In genomic region chr16:68972720-68973119, GRCh38 we compare ENCODE assay signal across 10 cellular contexts.
DNase-seq lines count a peak whose midpoint lies in the region; ATAC-seq and TF ChIP-seq lines count a peak whose summit lies in the region.
"Had no signal": no experiment of that assay in that cellular context is flagged by ENCODE, and none has a peak within 500 bp of the region (broad histone marks: within the 10 kb centered on the region; RNA-seq: fewer than 3 reads in every experiment).

No MANE protein-coding gene starts in this region.

- no peak overlapping the region for H3K27ac ChIP-seq in esophagus squamous epithelium

- no peak for TF ChIP-seq POLR2A in esophagus squamous epithelium (IDR thresholded peaks at IDR 0.05)

- 57 to 72% methylated on average over 4 of the region's 4 CpGs for WGBS in esophagus squamous epithelium, 2 donors

- peak in 1 of 2 experiments; percentile 51 for TF ChIP-seq CTCF in brain (conservative IDR thresholded peaks at IDR 0.05)
- no peak for TF ChIP-seq CTCF in mesothelial cell of epicardium (IDR thresholded peaks at IDR 0.05; ENCODE audit: unreplicated experiment)
- no peak for TF ChIP-seq CTCF in esophagus squamous epithelium (IDR thresholded peaks at IDR 0.05)

- in situ Hi-C loops in Caki2 (cut with HindIII; ENCODE audit: low pct_unique_long_range_greater_than_20kb, low sequenced_read_pairs): no loop called here

- H3K9me3 Mint-ChIP-seq in brain: no peaks in the 10 kb centered on the region
- H3K9me3 Mint-ChIP-seq in mesothelial cell of epicardium: no peaks in the 10 kb centered on the region

- no peaks in the 10 kb centered on the region for H3K27me3 Mint-ChIP-seq in brain
- no peaks in the 10 kb centered on the region for H3K27me3 Mint-ChIP-seq in mesothelial cell of epicardium (ENCODE audit: low read depth)
- H3K27me3 Mint-ChIP-seq: activated naive CD8-positive, alpha-beta T cell had no signal

- peak overlapping the region in 4 of 5 experiments; percentile 19 to 96 (median 80) for H3K27ac Mint-ChIP-seq in brain
- peak overlapping the region; percentile 2 for H3K27ac Mint-ChIP-seq in mesothelial cell of epicardium
- H3K27ac Mint-ChIP-seq: activated naive CD8-positive, alpha-beta T cell had no signal

- H3K4me1 ChIP-seq in esophagus squamous epithelium: no peaks in the 10 kb centered on the region

- H3K36me3 ChIP-seq in MG63 (no peaks in the 10 kb centered on the region), esophagus squamous epithelium (peaks cover 0 to 42% (median 0%) of the 10 kb centered on the region in 3 donors)

- H3K9me3 ChIP-seq in MG63 (no peaks in the 10 kb centered on the region), esophagus squamous epithelium (no peaks in the 10 kb centered on the region)

- H3K36me3 Mint-ChIP-seq in brain (peaks cover 42% of the 10 kb centered on the region), mesothelial cell of epicardium (peaks cover 11% of the 10 kb centered on the region)

- H3K4me1 Mint-ChIP-seq in brain (peaks cover 25% of the 10 kb centered on the region), mesothelial cell of epicardium (peaks cover 7% of the 10 kb centered on the region)

- H3K4me3 ChIP-seq in MG63 (no peak overlapping the region), esophagus squamous epithelium (no peak overlapping the region)
- H3K4me3 ChIP-seq: GM12878 had no signal

- DNase-seq in Caki2 (ENCODE audit: low read depth) (peak; percentile 21), MG63 (peak; percentile 25), mesothelial cell of epicardium (ENCODE audit: low spot score in 2 of 2, unreplicated experiment in 2 of 2) (no peak), esophagus squamous epithelium (lab: John Stamatoyannopoulos, UW) (no peak)
- DNase-seq in activated CD4-positive, alpha-beta T cell treated with anti-CD3 and anti-CD28 coated beads, Interleukin-2, amount 50 U/mL, for 1 hour: no peak

- ATAC-seq in GM21723 (IDR thresholded peaks at IDR 0.05; ENCODE audit: unreplicated experiment) (no peak), HG02973 (IDR thresholded peaks at IDR 0.05; ENCODE audit: unreplicated experiment) (no peak)
- ATAC-seq: GM12878 had no signal

- no peaks in the 10 kb centered on the region for H3K27me3 ChIP-seq in MG63
- H3K27me3 ChIP-seq in esophagus squamous epithelium: no peaks in the 10 kb centered on the region

- H3K4me3 Mint-ChIP-seq in brain: peak overlapping the region in 2 of 5 experiments; percentile 15 to 18
- no peak overlapping the region for H3K4me3 Mint-ChIP-seq in mesothelial cell of epicardium
- H3K4me3 Mint-ChIP-seq: activated naive CD8-positive, alpha-beta T cell had no signal

- intact Hi-C loops in esophagus squamous epithelium (cut with DNase I): no loop called here

Comparison
In these comparisons a context has a peak if more than half of its experiments do, and no peak if none do; other contexts are left out.
1. DNase-seq: peak in Caki2 (single experiment) and MG63 (single experiment); none in mesothelial cell of epicardium (0 of 2), esophagus squamous epithelium (single experiment) and activated CD4-positive, alpha-beta T cell treated with anti-CD3 and anti-CD28 coated beads, Interleukin-2, amount 50 U/mL, for 1 hour (single experiment).